29 cellular contexts compared by ENCODE assay signal in the genomic region with DNA sequence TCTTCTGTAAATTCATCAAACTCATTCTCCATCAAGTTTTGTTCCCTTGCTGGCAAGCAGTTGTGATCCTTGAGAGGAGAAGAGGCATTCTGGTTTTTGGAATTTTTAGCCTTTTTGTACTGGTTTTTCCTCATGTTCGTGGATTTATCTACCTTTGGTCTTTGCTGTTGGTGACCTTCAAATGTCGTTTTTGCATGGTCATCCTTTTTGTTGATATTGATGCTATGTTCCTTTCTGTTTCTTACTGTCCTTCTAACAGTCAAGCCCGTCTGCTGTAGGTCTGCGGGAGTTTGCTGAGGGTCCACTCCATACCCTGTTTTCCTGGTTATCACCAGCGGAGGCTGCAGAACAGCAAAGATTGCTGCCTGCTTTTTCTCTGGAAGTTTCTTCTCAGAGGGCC.
"Had no signal": no experiment of that assay in that cellular context is flagged by ENCODE, and none has a peak within 500 bp of the region (broad histone marks: within the 10 kb centered on the region; RNA-seq: fewer than 3 reads in every experiment).

No MANE protein-coding gene starts in this region.

- H3K27ac ChIP-seq: colonic mucosa, coronary artery, dorsolateral prefrontal cortex, epithelial cell of prostate, esophagus muscularis mucosa, esophagus squamous epithelium, foreskin keratinocyte, gastrocnemius medialis, gastroesophageal sphincter, heart left ventricle, heart right ventricle, hepatocyte had no signal

- FAIRE-seq: endometrium, endothelial cell of umbilical vein, frontal cortex had no signal

- H3K27ac Mint-ChIP-seq: dendritic cell treated with granulocyte-macrophage colony-stimulating factor and Interleukin-4, amounts not matched to agents 40 ng/mL and 50 ng/mL, for 4 days; endodermal cell had no signal

- H2AFZ ChIP-seq: hepatocyte had no signal

- H3K4me3 Mint-ChIP-seq: dendritic cell treated with granulocyte-macrophage colony-stimulating factor and Interleukin-4, amounts not matched to agents 40 ng/mL and 50 ng/mL, for 4 days; effector memory CD8-positive, alpha-beta T cell; endodermal cell had no signal

- ATAC-seq: effector memory CD8-positive, alpha-beta T cell; esophagus mucosa; foreskin keratinocyte; gastrocnemius medialis; gastroesophageal sphincter; heart left ventricle; heart right ventricle had no signal

- H3K4me1 ChIP-seq: colonic mucosa, esophagus muscularis mucosa, esophagus squamous epithelium, foreskin keratinocyte, gastrocnemius medialis, gastroesophageal sphincter, heart left ventricle, heart right ventricle had no signal

- DNase-seq: colonic mucosa; cortex of kidney; dermis blood vessel endothelial cell; dorsolateral prefrontal cortex; effector CD4-positive, alpha-beta T cell; effector CD8-positive, alpha-beta T cell; effector memory CD4-positive, alpha-beta T cell; effector memory CD8-positive, alpha-beta T cell; endodermal cell; erythroblast; esophagus squamous epithelium; foreskin fibroblast; foreskin keratinocyte; foreskin melanocyte; gastrocnemius medialis; glutamatergic neuron; head of caudate nucleus; heart left ventricle; heart right ventricle had no signal

- H3K27me3 Mint-ChIP-seq: dendritic cell treated with granulocyte-macrophage colony-stimulating factor and Interleukin-4, amounts not matched to agents 40 ng/mL and 50 ng/mL, for 4 days; effector memory CD8-positive, alpha-beta T cell had no signal

- H3K27me3 ChIP-seq: colonic mucosa, dorsolateral prefrontal cortex, esophagus muscularis mucosa, esophagus squamous epithelium, foreskin keratinocyte, gastrocnemius medialis, gastroesophageal sphincter, heart left ventricle, heart right ventricle, hepatocyte had no signal

- H3K4me2 ChIP-seq: hepatocyte had no signal

- H3K9me3 ChIP-seq: colonic mucosa, gastrocnemius medialis had no signal

- H3K4me3 ChIP-seq: colonic mucosa, coronary artery, dorsolateral prefrontal cortex, esophagus muscularis mucosa, esophagus squamous epithelium, gastrocnemius medialis, gastroesophageal sphincter, heart left ventricle, heart right ventricle, hepatocyte had no signal

- H3K36me3 ChIP-seq: colonic mucosa, esophagus muscularis mucosa, esophagus squamous epithelium, gastrocnemius medialis, gastroesophageal sphincter, heart left ventricle, heart right ventricle had no signal

- H3K4me1 Mint-ChIP-seq: endodermal cell had no signal

- H3K79me2 ChIP-seq: hepatocyte had no signal
